22 cellular contexts compared by ENCODE assay signal in genomic region chr18:67519582-67519981, GRCh38. TPM values are rescaled to one million over a fixed set of nuclear protein-coding genes. Genes with fewer than 3 reads are reported as not detected.
DNase-seq lines count a peak whose midpoint lies in the region; ATAC-seq and TF ChIP-seq lines count a peak whose summit lies in the region.
"Had no signal": no experiment of that assay in that cellular context is flagged by ENCODE, and none has a peak within 500 bp of the region (broad histone marks: within the 10 kb centered on the region; RNA-seq: fewer than 3 reads in every experiment).

No MANE protein-coding gene starts in this region.

- no peak overlapping the region for H3K27ac ChIP-seq in AG04450 (ENCODE audit: low read depth, low read length)
- no peak overlapping the region for H3K27ac ChIP-seq in hepatocyte
- H3K27ac ChIP-seq: PC-9, thyroid gland had no signal

- WGBS in hepatocyte (ENCODE audit: low lambda C conversion rate, missing lambda C conversion rate): 63% methylated on average over 2 of the region's 2 CpGs

- DNase-seq in AG04450 (ENCODE audit: low read depth, low spot score) (peak; percentile 57), GM04503 (ENCODE audit: low read depth) (peak; percentile 59), astrocyte of the spinal cord (ENCODE audit: low read depth, low spot score) (peak; percentile 82), hepatocyte (ENCODE audit: low spot score) (peak; percentile 13), nucleus accumbens (lab: John Stamatoyannopoulos, UW) (no peak), NCI-H2029 (lab: John Stamatoyannopoulos, UW) (no peak), GM20000 (ENCODE audit: low spot score) (no peak)
- DNase-seq: activated naive CD8-positive, alpha-beta T cell treated with anti-CD3 and anti-CD28 coated beads, Interleukin-2, amount 10 ng/mL, durations not matched to agents 7 days and 5 days; activated T-cell treated with anti-CD3 and anti-CD28 coated beads for 4 hours; DMS153; glutamatergic neuron; kidney; NCI-H1092 treated with DMSO at 0.1 percent for 48 hours; NCI-H446 treated with DMSO at 0.1 percent for 48 hours; PC-9; posterior cingulate gyrus; SW 1271; thyroid gland had no signal

- H4K20me1 ChIP-seq in hepatocyte (ENCODE audit: insufficient read depth, poor library complexity, severe bottlenecking): no peaks in the 10 kb centered on the region

- H3K9me3 ChIP-seq in AG04450 (ENCODE audit: control insufficient read depth, insufficient read depth, low read length): no peaks in the 10 kb centered on the region; the same call in 1 of the 2 replicates
- no peaks in the 10 kb centered on the region for H3K9me3 ChIP-seq in hepatocyte (ENCODE audit: low read depth)
- H3K9me3 ChIP-seq: thyroid gland had no signal

- peaks cover 10% of the 10 kb centered on the region for H3K79me2 ChIP-seq in hepatocyte

- H3K36me3 ChIP-seq in hepatocyte (replicated peaks; ENCODE audit: insufficient read depth, low read depth): no peaks in the 10 kb centered on the region
- H3K36me3 ChIP-seq: thyroid gland had no signal

- TF ChIP-seq CTCF in AG04450 (IDR thresholded peaks at IDR 0.05; ENCODE audit: low read depth, low read length): no peak
- TF ChIP-seq CTCF in astrocyte of the spinal cord (IDR thresholded peaks at IDR 0.05; ENCODE audit: low read depth, low read length): no peak
- no peak for TF ChIP-seq CTCF in hepatocyte (IDR thresholded peaks at IDR 0.05; ENCODE audit: poor library complexity)
- TF ChIP-seq CTCF in GM20000 (IDR thresholded peaks at IDR 0.05; ENCODE audit: extremely low read depth, missing control alignments): no peak

- ATAC-seq in HG02610 (IDR thresholded peaks at IDR 0.05; ENCODE audit: unreplicated experiment): no peak
- ATAC-seq: activated CD4-positive, CD25-positive, alpha-beta regulatory T cell treated with anti-CD3 and anti-CD28 coated beads, Interleukin-2, amount 50 U/mL, for 24 hours; GM12878; HepG2 had no signal

- H3K27me3 ChIP-seq in AG04450 (ENCODE audit: control insufficient read depth, insufficient read depth, low read length) (no peaks in the 10 kb centered on the region), hepatocyte (no peaks in the 10 kb centered on the region)
- H3K27me3 ChIP-seq: thyroid gland had no signal

- H3K4me1 ChIP-seq in hepatocyte (ENCODE audit: insufficient read depth): peaks cover 11% of the 10 kb centered on the region

- POLR2A ChIA-PET in AG04450 (lab: Yijun Ruan, JAX): no interaction called here

- H3K4me2 ChIP-seq in hepatocyte: no peak overlapping the region
- H3K4me2 ChIP-seq: PC-9 had no signal

- in situ Hi-C loops in astrocyte of the spinal cord (cut with HindIII; ENCODE audit: low sequenced_read_pairs): no loop called here

- no peak overlapping the region for H3K4me3 ChIP-seq in AG04450 (ENCODE audit: low read depth, low read length)
- H3K4me3 ChIP-seq in astrocyte of the spinal cord (ENCODE audit: low read depth, low read length): no peak overlapping the region
- no peak overlapping the region for H3K4me3 ChIP-seq in hepatocyte
- H3K4me3 ChIP-seq: GM12878, PC-9, thyroid gland had no signal

- H3K9me2 ChIP-seq in hepatocyte (replicated peaks; ENCODE audit: insufficient read depth): no peaks in the 10 kb centered on the region

- CTCF ChIA-PET in AG04450 (lab: Charles Lee): interaction anchor here (0.6 to 1.3 kb wide), 4 partner anchors 71 to 1214 kb away, joined by 3 to 7 read pairs (median 4); no protein-coding TSS in a partner anchor

- H2AFZ ChIP-seq in hepatocyte: no peak overlapping the region
- H2AFZ ChIP-seq: PC-9 had no signal

RNA-seq across cellular contexts. Expression of gene DSEL, which starts 3.1 kb away (rescaled TPM):
- 40.0 and 55.2 TPM in 2 replicates for polyA plus RNA-seq in AG04450 (2011; rRNA removed)
- 73.1 and 128 TPM in 2 replicates for polyA minus RNA-seq in AG04450 (2011; rRNA and poly(A)+ RNA removed)
- total RNA-seq in hepatocyte: 15.7 and 18.9 TPM in 2 replicates
- polyA plus RNA-seq in hepatocyte: 3.3 and 4.0 TPM in 2 replicates
- polyA plus RNA-seq: GM12878 had no signal

Comparison
In these comparisons a context has a peak if more than half of its experiments do, and no peak if none do; other contexts are left out.
1. DNase-seq: peak in AG04450 (single experiment), GM04503 (single experiment), astrocyte of the spinal cord (single experiment) and hepatocyte (single experiment); none in nucleus accumbens (0 of 56), NCI-H2029 (single experiment) and GM20000 (single experiment).